In genomic region chr5:103119765-103120606, GRCh38 we compare ENCODE assay signal across 8 cellular contexts. TPM values are rescaled to one million over a fixed set of nuclear protein-coding genes. Genes with fewer than 3 reads are reported as not detected.
DNase-seq lines count a peak whose midpoint lies in the region; ATAC-seq, FAIRE-seq and TF ChIP-seq lines count a peak whose summit lies in the region.

Gene GIN1 (minus strand): TSS chr5:103120138. CDS start chr5:103108707, 11,431 bp downstream.
Gene PPIP5K2 (plus strand): TSS chr5:103120301. CDS start chr5:103129590, 9,289 bp downstream.

- peak; percentile 94 for DNase-seq in NCI-H1694 treated with DMSO at 0.1 percent for 48 hours (lab: John Stamatoyannopoulos, UW)
- peak; percentile 84 to 96 (median 93) for DNase-seq in T-helper 17 cell
- DNase-seq in left ventricle myocardium superior = peak; percentile 95
- peak; percentile 96 for DNase-seq in prostate gland (ENCODE audit: low spot score)
- peak; percentile 81 for DNase-seq in urothelium cell line (ENCODE audit: low spot score)

- H3K4me3 ChIP-seq in prostate gland = peak within 1 kb of the TSS; percentile 61 to 65

- H3K36me3 Mint-ChIP-seq in T-helper 17 cell (ENCODE audit: low read depth) = peaks cover 6% of the 10 kb centered on the region

- H3K9me3 ChIP-seq in T-helper 17 cell (ENCODE audit: control insufficient read depth, low read length, poor library complexity, severe bottlenecking) = no peaks in the 10 kb centered on the region
- no peaks in the 10 kb centered on the region for H3K9me3 ChIP-seq in prostate gland

- H3K36me3 ChIP-seq in prostate gland = no peaks in the 10 kb centered on the region

- no peaks in the 10 kb centered on the region for H3K27me3 ChIP-seq in prostate gland (replicated peaks; ENCODE audit: insufficient read depth)

- FAIRE-seq in urothelium cell line (lab: Jason Lieb, UNC) = no peak

- H3K4me3 Mint-ChIP-seq in T-helper 17 cell = peak within 1 kb of the TSS; percentile 97

- ATAC-seq in HG02885 (IDR thresholded peaks at IDR 0.05; ENCODE audit: poor library complexity, unreplicated experiment) = peak; percentile 88
- ATAC-seq in T-helper 17 cell = peak; percentile 92
- peak; percentile 99 for ATAC-seq in left ventricle myocardium superior

- TF ChIP-seq CTCF in prostate gland (IDR thresholded peaks at IDR 0.05) = peak in 1 of 4 experiments; percentile 16

- peaks cover 35% of the 10 kb centered on the region for H3K4me1 Mint-ChIP-seq in T-helper 17 cell

- H3K27ac ChIP-seq in angular gyrus (ENCODE audit: low read depth, low read length) (peak within 1 kb of the TSS; percentile 77), prostate gland (peak within 1 kb of the TSS; percentile 85 to 87)

- no peaks in the 10 kb centered on the region for H3K4me1 ChIP-seq in prostate gland (replicated peaks)

- H3K27ac Mint-ChIP-seq in T-helper 17 cell = peak within 1 kb of the TSS; percentile 99

- no peaks in the 10 kb centered on the region for H3K27me3 Mint-ChIP-seq in T-helper 17 cell

- 0% methylated on average over 46 of the region's 46 CpGs for WGBS in prostate gland

- TF ChIP-seq POLR2A in GM15510 (IDR thresholded peaks at IDR 0.05; ENCODE audit: borderline replicate concordance, extremely low read depth, insufficient read length) (peak; percentile 77), prostate gland (IDR thresholded peaks at IDR 0.05) (peak; percentile 76)

- intact Hi-C loops in left ventricle myocardium superior (cut with micrococcal nuclease) (no loop called here), prostate gland (cut with DNase I) (loop anchor here (10.0 kb wide), 1 partner anchor 535 kb away; no protein-coding TSS in a partner anchor)

RNA-seq across cellular contexts. Expression of gene GIN1, which starts in this region (rescaled TPM):
- total RNA-seq in T-helper 17 cell (1 to 10 TPM; 1.7 to 3.5 TPM), left ventricle myocardium superior (18.9 TPM), prostate gland (1 to 10 TPM; 7.2 to 8.0 TPM)

RNA-seq across cellular contexts. Expression of gene PPIP5K2, which starts in this region (rescaled TPM):
- total RNA-seq in T-helper 17 cell (10 to 100 TPM; 45.2 to 48.7 TPM), left ventricle myocardium superior (76.5 TPM), prostate gland (10 to 100 TPM; 23.9 to 24.9 TPM)

Comparison
In these comparisons a context has a peak if more than half of its experiments do, and no peak if none do; other contexts are left out.
1. Peak in every context shown above with its lines: DNase-seq, ATAC-seq, H3K4me3 ChIP-seq and H3K27ac ChIP-seq.